10 cellular contexts compared by ENCODE assay signal in the genomic region with DNA sequence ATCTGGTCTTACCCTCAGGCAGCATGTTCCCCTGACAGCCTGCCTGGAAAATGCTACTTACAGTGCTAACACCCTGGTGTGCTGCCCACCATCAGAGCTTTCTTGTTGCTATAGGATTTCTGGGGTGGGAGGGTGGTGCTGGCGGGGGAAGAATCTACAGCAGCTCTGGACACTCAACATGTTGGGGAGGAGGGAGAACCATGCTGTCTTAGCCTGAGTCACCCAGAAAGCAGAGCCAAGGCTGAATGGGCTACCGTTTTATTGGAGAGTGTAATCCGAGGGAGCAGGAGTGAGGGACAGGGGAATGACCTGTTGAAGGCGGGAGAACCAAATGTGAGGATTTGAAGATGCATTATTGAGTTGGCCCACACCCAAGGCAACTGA. TPM values are rescaled to one million over a fixed set of nuclear protein-coding genes. Genes with fewer than 3 reads are reported as not detected.
DNase-seq lines count a peak whose midpoint lies in the region; ATAC-seq lines count a peak whose summit lies in the region.
"Had no signal": no experiment of that assay in that cellular context is flagged by ENCODE, and none has a peak within 500 bp of the region (broad histone marks: within the 10 kb centered on the region; RNA-seq: fewer than 3 reads in every experiment).

No MANE protein-coding gene starts in this region.

- H3K4me3 ChIP-seq in GM23248 (no peak overlapping the region), skeletal muscle cell (ENCODE audit: low read depth, low read length) (no peak overlapping the region)
- H3K4me3 ChIP-seq: Peyer's patch had no signal

- no peaks in the 10 kb centered on the region for H3K9me3 Mint-ChIP-seq in activated CD4-positive, alpha-beta T cell treated with anti-CD3 and anti-CD28 coated beads, Interleukin-2, amount 10 ng/mL, durations not matched to agents 24 days and 14 days
- H3K9me3 Mint-ChIP-seq in naive thymus-derived CD8-positive, alpha-beta T cell: no peaks in the 10 kb centered on the region
- H3K9me3 Mint-ChIP-seq: stimulated activated naive CD8-positive, alpha-beta T cell treated with anti-CD3 and anti-CD28 coated beads, Interleukin-15, Interleukin-2, amounts not matched to agents 100 ng/mL and 50 ng/mL, for 24 hours had no signal

- H3K36me3 ChIP-seq in GM23248 (ENCODE audit: low read depth): no peaks in the 10 kb centered on the region
- H3K36me3 ChIP-seq: Peyer's patch had no signal

- H3K36me3 Mint-ChIP-seq in activated CD4-positive, alpha-beta T cell treated with anti-CD3 and anti-CD28 coated beads, Interleukin-2, amount 10 ng/mL, durations not matched to agents 24 days and 14 days (ENCODE audit: low read depth): no peaks in the 10 kb centered on the region
- H3K36me3 Mint-ChIP-seq in naive thymus-derived CD8-positive, alpha-beta T cell: no peaks in the 10 kb centered on the region

- 36 to 47% methylated on average over 4 of the region's 4 CpGs for WGBS in GM23248 (ENCODE audit: low coverage in 1 of 2, low lambda C conversion rate in 2 of 2, missing lambda C conversion rate in 2 of 2), 2 experiments

- DNase-seq in activated CD4-positive, alpha-beta T cell treated with anti-CD3 and anti-CD28 coated beads, Interleukin-2, amount 10 ng/mL, durations not matched to agents 24 days and 14 days: no peak
- DNase-seq in activated CD4-positive, alpha-beta T cell treated with anti-CD3 and anti-CD28 coated beads for 1 hour: no peak
- DNase-seq in GM23248: peak; percentile 54
- DNase-seq in skeletal muscle cell (ENCODE audit: low read depth): peak; percentile 4
- DNase-seq in stimulated activated naive CD4-positive, alpha-beta T cell treated with Interleukin-2 at 50 U/mL for 16 hours (lab: John Stamatoyannopoulos, UW): no peak
- no peak for DNase-seq in naive thymus-derived CD8-positive, alpha-beta T cell
- no peak for DNase-seq in SKM-1 (lab: John Stamatoyannopoulos, UW; ENCODE audit: unreplicated experiment)
- DNase-seq: Peyer's patch had no signal

- intact Hi-C loops in activated CD4-positive, alpha-beta T cell treated with anti-CD3 and anti-CD28 coated beads, Interleukin-2, amount 10 ng/mL, durations not matched to agents 24 days and 14 days (cut with micrococcal nuclease): loop anchor here (2.0 kb wide), 1 partner anchor 957 kb away; no protein-coding TSS in a partner anchor

- POLR2A ChIA-PET in naive thymus-derived CD8-positive, alpha-beta T cell (lab: Charles Lee): no interaction called here

- no peaks in the 10 kb centered on the region for H3K4me1 ChIP-seq in GM23248 (ENCODE audit: insufficient read depth)
- H3K4me1 ChIP-seq: Peyer's patch had no signal

- H3K9me2 ChIP-seq in GM23248 (ENCODE audit: insufficient read depth): no peaks in the 10 kb centered on the region

- H3K4me1 Mint-ChIP-seq in activated CD4-positive, alpha-beta T cell treated with anti-CD3 and anti-CD28 coated beads, Interleukin-2, amount 10 ng/mL, durations not matched to agents 24 days and 14 days: peaks cover 14% of the 10 kb centered on the region
- H3K4me1 Mint-ChIP-seq in naive thymus-derived CD8-positive, alpha-beta T cell: peaks cover 0 to 16% (median 9%) of the 10 kb centered on the region in 4 donors

- no peak overlapping the region for H3K4me2 ChIP-seq in GM23248 (ENCODE audit: unreplicated experiment)

- H3K9me3 ChIP-seq in GM23248 (ENCODE audit: low read depth): no peaks in the 10 kb centered on the region
- H3K9me3 ChIP-seq: Peyer's patch had no signal

- no peaks in the 10 kb centered on the region for H3K27me3 ChIP-seq in GM23248 (replicated peaks; ENCODE audit: insufficient read depth)
- H3K27me3 ChIP-seq: Peyer's patch had no signal

- H3K9ac ChIP-seq in GM23248: no peak overlapping the region

- H3K27ac ChIP-seq in GM23248: no peak overlapping the region
- H3K27ac ChIP-seq: Peyer's patch had no signal

- H3F3A ChIP-seq in GM23248 (ENCODE audit: insufficient read depth): no peaks in the 10 kb centered on the region

- in situ Hi-C loops in GM23248 (cut with MboI): loop anchor here (5.0 to 25.0 kb wide), 2 partner anchors 410 to 965 kb away; no protein-coding TSS in a partner anchor

- H3K4me3 Mint-ChIP-seq in activated CD4-positive, alpha-beta T cell treated with anti-CD3 and anti-CD28 coated beads, Interleukin-2, amount 10 ng/mL, durations not matched to agents 24 days and 14 days: no peak overlapping the region
- no peak overlapping the region for H3K4me3 Mint-ChIP-seq in naive thymus-derived CD8-positive, alpha-beta T cell
- H3K4me3 Mint-ChIP-seq: stimulated activated naive CD8-positive, alpha-beta T cell treated with anti-CD3 and anti-CD28 coated beads, Interleukin-15, Interleukin-2, amounts not matched to agents 100 ng/mL and 50 ng/mL, for 24 hours had no signal

- ATAC-seq in HG03457 (IDR thresholded peaks at IDR 0.05; ENCODE audit: unreplicated experiment): peak; percentile 19
- no peak for ATAC-seq in naive thymus-derived CD8-positive, alpha-beta T cell

- no peak overlapping the region for H2AFZ ChIP-seq in GM23248

- no peaks in the 10 kb centered on the region for H3K79me2 ChIP-seq in GM23248 (ENCODE audit: insufficient read depth)

- H3K27ac Mint-ChIP-seq in activated CD4-positive, alpha-beta T cell treated with anti-CD3 and anti-CD28 coated beads, Interleukin-2, amount 10 ng/mL, durations not matched to agents 24 days and 14 days: peak overlapping the region; percentile 21
- H3K27ac Mint-ChIP-seq in naive thymus-derived CD8-positive, alpha-beta T cell: peak overlapping the region in 1 of 10 donors; percentile 19
- H3K27ac Mint-ChIP-seq: stimulated activated naive CD8-positive, alpha-beta T cell treated with anti-CD3 and anti-CD28 coated beads, Interleukin-15, Interleukin-2, amounts not matched to agents 100 ng/mL and 50 ng/mL, for 24 hours had no signal

- peaks cover under 1% of the 10 kb centered on the region for H3K27me3 Mint-ChIP-seq in activated CD4-positive, alpha-beta T cell treated with anti-CD3 and anti-CD28 coated beads, Interleukin-2, amount 10 ng/mL, durations not matched to agents 24 days and 14 days
- no peaks in the 10 kb centered on the region for H3K27me3 Mint-ChIP-seq in naive thymus-derived CD8-positive, alpha-beta T cell
- H3K27me3 Mint-ChIP-seq: stimulated activated naive CD8-positive, alpha-beta T cell treated with anti-CD3 and anti-CD28 coated beads, Interleukin-15, Interleukin-2, amounts not matched to agents 100 ng/mL and 50 ng/mL, for 24 hours had no signal

- no peaks in the 10 kb centered on the region for H4K20me1 ChIP-seq in GM23248 (ENCODE audit: insufficient read depth)

RNA-seq across cellular contexts. Expression of a gene that starts 45.6 kb away (rescaled TPM):
- total RNA-seq in activated CD4-positive, alpha-beta T cell treated with anti-CD3 and anti-CD28 coated beads, Interleukin-2, amount 10 ng/mL, durations not matched to agents 24 days and 14 days: 20.4 and 23.2 TPM in 2 replicates
- total RNA-seq in GM23248 (2014; rRNA removed; shearing (Covaris generic)): 159 and 177 TPM in 2 replicates
- 92.0 and 100 TPM in 2 replicates for polyA plus RNA-seq in GM23248 (2016; fragmentation: Nextera tagmentation; extraction: Ambion mirVana)
- 10 to 100 TPM; 28.8 to 30.3 TPM for total RNA-seq in naive thymus-derived CD8-positive, alpha-beta T cell
- 10 to 100 TPM; 41.0 to 56.0 (median 52.2) TPM for polyA plus RNA-seq in naive thymus-derived CD8-positive, alpha-beta T cell

Comparison
In these comparisons a context has a peak if more than half of its experiments do, and no peak if none do; other contexts are left out.
1. DNase-seq: peak in GM23248 (single experiment) and skeletal muscle cell (single experiment); none in activated CD4-positive, alpha-beta T cell treated with anti-CD3 and anti-CD28 coated beads, Interleukin-2, amount 10 ng/mL, durations not matched to agents 24 days and 14 days (single experiment), activated CD4-positive, alpha-beta T cell treated with anti-CD3 and anti-CD28 coated beads for 1 hour (single experiment), stimulated activated naive CD4-positive, alpha-beta T cell treated with Interleukin-2 at 50 U/mL for 16 hours (single experiment), naive thymus-derived CD8-positive, alpha-beta T cell (0 of 10) and SKM-1 (single experiment).